Comparison of ENCODE assay signal across 2 cellular contexts in genomic region chr14:100208136-100208535, GRCh38. TPM values are rescaled to one million over a fixed set of nuclear protein-coding genes. Genes with fewer than 3 reads are reported as not detected.
"Had no signal": no experiment of that assay in that cellular context is flagged by ENCODE, and none has a peak within 500 bp of the region (broad histone marks: within the 10 kb centered on the region; RNA-seq: fewer than 3 reads in every experiment).

No MANE protein-coding gene starts in this region.

RNA-seq across cellular contexts. Expression of gene DEGS2, which starts 48.7 kb away (rescaled TPM):
- total RNA-seq: astrocyte, cardiac septum had no signal
